ENCODE assay signal across 13 cellular contexts in genomic region chr15:85474700-85475316, GRCh38.
DNase-seq lines count a peak whose midpoint lies in the region; ATAC-seq and TF ChIP-seq lines count a peak whose summit lies in the region.
"Had no signal": no experiment of that assay in that cellular context is flagged by ENCODE, and none has a peak within 500 bp of the region (broad histone marks: within the 10 kb centered on the region; RNA-seq: fewer than 3 reads in every experiment).

No MANE protein-coding gene starts in this region.

- H3K36me3 Mint-ChIP-seq in activated naive CD8-positive, alpha-beta T cell treated with anti-CD3 and anti-CD28 coated beads, Interleukin-2, amount 50 U/mL, for 24 hours (ENCODE audit: low read depth): no peaks in the 10 kb centered on the region
- no peaks in the 10 kb centered on the region for H3K36me3 Mint-ChIP-seq in activated T-helper 17 cell treated with anti-CD3 and anti-CD28 coated beads, Interleukin-2, amount 50 U/mL, for 72 hours (ENCODE audit: low read depth)

- H3K27ac Mint-ChIP-seq in activated naive CD8-positive, alpha-beta T cell treated with anti-CD3 and anti-CD28 coated beads, Interleukin-2, amount 50 U/mL, for 24 hours: peak overlapping the region; percentile 50
- no peak overlapping the region for H3K27ac Mint-ChIP-seq in activated T-helper 17 cell treated with anti-CD3 and anti-CD28 coated beads, Interleukin-2, amount 50 U/mL, for 72 hours
- H3K27ac Mint-ChIP-seq: activated CD4-positive, alpha-beta T cell treated with anti-CD3 and anti-CD28 coated beads, Interleukin-2, amount 10 ng/mL, durations not matched to agents 24 days and 14 days; endodermal cell had no signal

- H3K27me3 Mint-ChIP-seq in activated naive CD8-positive, alpha-beta T cell treated with anti-CD3 and anti-CD28 coated beads, Interleukin-2, amount 50 U/mL, for 24 hours: no peaks in the 10 kb centered on the region
- H3K27me3 Mint-ChIP-seq in activated T-helper 17 cell treated with anti-CD3 and anti-CD28 coated beads, Interleukin-2, amount 50 U/mL, for 72 hours: no peaks in the 10 kb centered on the region
- H3K27me3 Mint-ChIP-seq: activated CD4-positive, alpha-beta T cell treated with anti-CD3 and anti-CD28 coated beads, Interleukin-2, amount 10 ng/mL, durations not matched to agents 24 days and 14 days had no signal

- TF ChIP-seq CTCF in GM10266 (IDR thresholded peaks at IDR 0.05; ENCODE audit: control insufficient read depth, insufficient read depth, low read depth, missing control alignments): no peak

- ATAC-seq in GM21367 (IDR thresholded peaks at IDR 0.05; ENCODE audit: unreplicated experiment): peak; percentile 41
- ATAC-seq in HG03139 (IDR thresholded peaks at IDR 0.05; ENCODE audit: unreplicated experiment): peak; percentile 53
- peak; percentile 64 for ATAC-seq in activated naive CD8-positive, alpha-beta T cell treated with anti-CD3 and anti-CD28 coated beads, Interleukin-2, amount 50 U/mL, for 24 hours
- no peak for ATAC-seq in HG03469 (IDR thresholded peaks at IDR 0.05; ENCODE audit: unreplicated experiment)
- no peak for ATAC-seq in activated T-helper 17 cell treated with anti-CD3 and anti-CD28 coated beads, Interleukin-2, amount 50 U/mL, for 72 hours (replicated peaks)

- H3K9me3 Mint-ChIP-seq in activated naive CD8-positive, alpha-beta T cell treated with anti-CD3 and anti-CD28 coated beads, Interleukin-2, amount 50 U/mL, for 24 hours: no peaks in the 10 kb centered on the region
- no peaks in the 10 kb centered on the region for H3K9me3 Mint-ChIP-seq in activated T-helper 17 cell treated with anti-CD3 and anti-CD28 coated beads, Interleukin-2, amount 50 U/mL, for 72 hours
- H3K9me3 Mint-ChIP-seq: activated CD4-positive, alpha-beta T cell treated with anti-CD3 and anti-CD28 coated beads, Interleukin-2, amount 10 ng/mL, durations not matched to agents 24 days and 14 days; CD14-positive monocyte; endodermal cell; neural crest cell had no signal

- peaks cover 88% of the 10 kb centered on the region for H3K4me1 Mint-ChIP-seq in activated naive CD8-positive, alpha-beta T cell treated with anti-CD3 and anti-CD28 coated beads, Interleukin-2, amount 50 U/mL, for 24 hours
- H3K4me1 Mint-ChIP-seq in activated T-helper 17 cell treated with anti-CD3 and anti-CD28 coated beads, Interleukin-2, amount 50 U/mL, for 72 hours: peaks cover 51% of the 10 kb centered on the region

- DNase-seq in GM10266 (ENCODE audit: extremely low spot score): peak; percentile 24
- DNase-seq in activated naive CD8-positive, alpha-beta T cell treated with anti-CD3 and anti-CD28 coated beads, Interleukin-2, amount 50 U/mL, for 24 hours: no peak
- DNase-seq in activated T-cell treated with anti-CD3 and anti-CD28 coated beads for 4 hours: no peak
- DNase-seq in T-helper 9 cell: no peak
- DNase-seq: activated CD4-positive, alpha-beta T cell treated with anti-CD3 and anti-CD28 coated beads, Interleukin-2, amount 10 ng/mL, durations not matched to agents 24 days and 14 days; endodermal cell; NCI-H146 had no signal

- H3K4me3 Mint-ChIP-seq in activated naive CD8-positive, alpha-beta T cell treated with anti-CD3 and anti-CD28 coated beads, Interleukin-2, amount 50 U/mL, for 24 hours: no peak overlapping the region
- H3K4me3 Mint-ChIP-seq in activated T-helper 17 cell treated with anti-CD3 and anti-CD28 coated beads, Interleukin-2, amount 50 U/mL, for 72 hours: no peak overlapping the region
- H3K4me3 Mint-ChIP-seq: activated CD4-positive, alpha-beta T cell treated with anti-CD3 and anti-CD28 coated beads, Interleukin-2, amount 10 ng/mL, durations not matched to agents 24 days and 14 days; CD14-positive monocyte; endodermal cell; neural crest cell had no signal

Comparison
In these comparisons a context has a peak if more than half of its experiments do, and no peak if none do; other contexts are left out.
1. ATAC-seq: peak in GM21367 (single experiment), HG03139 (single experiment) and activated naive CD8-positive, alpha-beta T cell treated with anti-CD3 and anti-CD28 coated beads, Interleukin-2, amount 50 U/mL, for 24 hours (single experiment); none in HG03469 (single experiment) and activated T-helper 17 cell treated with anti-CD3 and anti-CD28 coated beads, Interleukin-2, amount 50 U/mL, for 72 hours (single experiment).